ENCODE assay signal across 8 cellular contexts in the genomic region with DNA sequence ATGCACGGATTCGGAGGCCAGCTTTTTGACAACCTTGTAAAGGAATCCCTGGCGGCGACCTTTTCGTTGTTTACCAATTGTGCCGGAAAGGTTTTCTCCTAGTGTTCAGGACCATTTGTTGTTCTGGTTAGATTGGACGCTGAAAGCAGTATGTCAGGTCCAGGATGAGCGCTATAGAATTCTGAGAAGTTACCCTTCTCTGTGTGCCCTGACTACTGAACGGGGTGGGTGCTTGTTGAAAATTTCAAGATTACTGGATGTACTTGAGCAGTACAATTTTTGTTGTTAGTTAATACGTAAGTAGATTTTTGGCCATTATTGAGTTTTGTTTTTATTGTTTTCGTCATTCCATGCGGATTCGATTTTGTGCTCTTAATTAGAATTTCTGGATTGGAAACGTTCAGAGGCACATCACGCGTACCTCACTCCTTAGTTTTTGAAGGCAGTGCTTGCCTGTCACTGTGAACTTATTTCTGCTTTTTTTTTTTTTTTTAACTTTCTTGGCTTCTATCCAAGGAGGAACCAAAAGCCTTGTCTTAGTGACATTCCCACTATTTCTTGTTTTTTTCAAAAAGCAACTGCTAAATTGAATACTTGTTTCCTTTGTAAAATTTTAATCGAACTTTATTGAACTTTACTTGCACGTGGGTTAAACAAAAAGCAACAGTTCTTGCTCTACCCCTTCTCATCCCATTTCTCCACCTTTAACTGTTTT.
DNase-seq lines count a peak whose midpoint lies in the region; ATAC-seq and TF ChIP-seq lines count a peak whose summit lies in the region.

No MANE protein-coding gene starts in this region.

- peaks cover 33% of the 10 kb centered on the region for H3K36me3 Mint-ChIP-seq in T-helper 2 cell treated with Interferon-gamma antibody and Interleukin-4, amounts not matched to agents 5 μg/mL and 100 μg/mL, for 36 hours (ENCODE audit: low read depth)
- peaks cover 12% of the 10 kb centered on the region for H3K36me3 Mint-ChIP-seq in activated naive CD8-positive, alpha-beta T cell
- peaks cover 17% of the 10 kb centered on the region for H3K36me3 Mint-ChIP-seq in stimulated activated memory B cell treated with anti-CD40 and anti-IgM and Interleukin-4, amounts not matched to agents 10 μg/mL and 1 μg/mL and 100 μg/mL, for 72 hours

- peak; percentile 4 for ATAC-seq in HG03175 (IDR thresholded peaks at IDR 0.05; ENCODE audit: unreplicated experiment)
- peak; percentile 2 for ATAC-seq in stimulated activated memory B cell treated with anti-CD40 and anti-IgM and Interleukin-4, amounts not matched to agents 10 μg/mL and 1 μg/mL and 100 μg/mL, for 72 hours

- DNase-seq in T-helper 2 cell treated with Interferon-gamma antibody and Interleukin-4, amounts not matched to agents 5 μg/mL and 100 μg/mL, for 36 hours (ENCODE audit: low spot score): no peak
- no peak for DNase-seq in T-helper 2 cell
- no peak for DNase-seq in GM13977 (ENCODE audit: low spot score)
- no peak for DNase-seq in NCI-H345 (lab: John Stamatoyannopoulos, UW)

- peak overlapping the region; percentile 97 for H3K4me3 Mint-ChIP-seq in T-helper 2 cell treated with Interferon-gamma antibody and Interleukin-4, amounts not matched to agents 5 μg/mL and 100 μg/mL, for 36 hours
- peak overlapping the region; percentile 97 for H3K4me3 Mint-ChIP-seq in activated naive CD8-positive, alpha-beta T cell
- peak overlapping the region; percentile 99 for H3K4me3 Mint-ChIP-seq in stimulated activated memory B cell treated with anti-CD40 and anti-IgM and Interleukin-4, amounts not matched to agents 10 μg/mL and 1 μg/mL and 100 μg/mL, for 72 hours

- peak overlapping the region; percentile 99 for H3K27ac Mint-ChIP-seq in T-helper 2 cell treated with Interferon-gamma antibody and Interleukin-4, amounts not matched to agents 5 μg/mL and 100 μg/mL, for 36 hours
- H3K27ac Mint-ChIP-seq in activated naive CD8-positive, alpha-beta T cell: peak overlapping the region; percentile 97
- peak overlapping the region; percentile 98 for H3K27ac Mint-ChIP-seq in stimulated activated memory B cell treated with anti-CD40 and anti-IgM and Interleukin-4, amounts not matched to agents 10 μg/mL and 1 μg/mL and 100 μg/mL, for 72 hours

- H3K9me3 ChIP-seq in iPS-15b (ENCODE audit: control insufficient read depth, insufficient read depth, low read length): no peaks in the 10 kb centered on the region

- H3K4me1 Mint-ChIP-seq in T-helper 2 cell treated with Interferon-gamma antibody and Interleukin-4, amounts not matched to agents 5 μg/mL and 100 μg/mL, for 36 hours (ENCODE audit: low read depth): peaks cover 29% of the 10 kb centered on the region
- H3K4me1 Mint-ChIP-seq in activated naive CD8-positive, alpha-beta T cell (ENCODE audit: low read depth): peaks cover 33% of the 10 kb centered on the region
- H3K4me1 Mint-ChIP-seq in stimulated activated memory B cell treated with anti-CD40 and anti-IgM and Interleukin-4, amounts not matched to agents 10 μg/mL and 1 μg/mL and 100 μg/mL, for 72 hours: peaks cover 32% of the 10 kb centered on the region

- peaks cover 6% of the 10 kb centered on the region for H3K4me1 ChIP-seq in iPS-15b (ENCODE audit: control insufficient read depth, insufficient read depth, low read length)

- in situ Hi-C loops in GM13977 (cut with MboI; ENCODE audit: low pct_unique_long_range_greater_than_20kb, low sequenced_read_pairs, unreplicated experiment): no loop called here

- no peaks in the 10 kb centered on the region for H3K36me3 ChIP-seq in iPS-15b (ENCODE audit: control insufficient read depth, insufficient read depth, low read length)

- H3K27me3 ChIP-seq in iPS-15b (ENCODE audit: control insufficient read depth, insufficient read depth, low read length): no peaks in the 10 kb centered on the region

- no peak for TF ChIP-seq CTCF in GM13977 (IDR thresholded peaks at IDR 0.05; ENCODE audit: extremely low read depth, insufficient read depth, missing control alignments)

- no peaks in the 10 kb centered on the region for H3K27me3 Mint-ChIP-seq in T-helper 2 cell treated with Interferon-gamma antibody and Interleukin-4, amounts not matched to agents 5 μg/mL and 100 μg/mL, for 36 hours (ENCODE audit: low read depth)
- no peaks in the 10 kb centered on the region for H3K27me3 Mint-ChIP-seq in activated naive CD8-positive, alpha-beta T cell
- no peaks in the 10 kb centered on the region for H3K27me3 Mint-ChIP-seq in stimulated activated memory B cell treated with anti-CD40 and anti-IgM and Interleukin-4, amounts not matched to agents 10 μg/mL and 1 μg/mL and 100 μg/mL, for 72 hours

- peaks cover 10% of the 10 kb centered on the region for H3K9me3 Mint-ChIP-seq in T-helper 2 cell treated with Interferon-gamma antibody and Interleukin-4, amounts not matched to agents 5 μg/mL and 100 μg/mL, for 36 hours
- peaks cover 6% of the 10 kb centered on the region for H3K9me3 Mint-ChIP-seq in activated naive CD8-positive, alpha-beta T cell (ENCODE audit: low read depth)
- no peaks in the 10 kb centered on the region for H3K9me3 Mint-ChIP-seq in stimulated activated memory B cell treated with anti-CD40 and anti-IgM and Interleukin-4, amounts not matched to agents 10 μg/mL and 1 μg/mL and 100 μg/mL, for 72 hours

- H3K4me3 ChIP-seq in iPS-15b (ENCODE audit: low read depth, low read length): peak overlapping the region; percentile 70

- H3K9ac ChIP-seq in iPS-15b (ENCODE audit: low read depth, low read length): peak overlapping the region; percentile 97
